In genomic region chr20:3045042-3045815, GRCh38 we compare ENCODE assay signal across 8 cellular contexts. TPM values are rescaled to one million over a fixed set of nuclear protein-coding genes. Genes with fewer than 3 reads are reported as not detected.
DNase-seq lines count a peak whose midpoint lies in the region; ATAC-seq lines count a peak whose summit lies in the region.

No MANE protein-coding gene starts in this region.

- peak; percentile 11 for DNase-seq in activated T-cell treated with anti-CD3 and anti-CD28 coated beads for 1 hour (ENCODE audit: low read depth)
- DNase-seq in activated T-cell treated with anti-CD3 and anti-CD28 coated beads, Interleukin-2, amount 50 U/mL, for 1 hour, result no peak
- peak; percentile 62 for DNase-seq in NCI-H2029 (lab: John Stamatoyannopoulos, UW)
- peak; percentile 77 for DNase-seq in activated CD4-positive, CD25-positive, alpha-beta regulatory T cell treated with anti-CD3 and anti-CD28 coated beads, Interleukin-2, amount 50 U/mL, for 72 hours
- DNase-seq in effector CD8-positive, alpha-beta T cell (lab: John Stamatoyannopoulos, UW), result peak; percentile 26
- peak; percentile 64 for DNase-seq in stimulated activated naive CD4-positive, alpha-beta T cell treated with Interleukin-2 at 50 U/mL for 16 hours (lab: John Stamatoyannopoulos, UW)

- peak overlapping the region; percentile 74 for H3K27ac ChIP-seq in mesodermal cell (ENCODE audit: low read depth, low read length, severe bottlenecking)

- H3K4me3 ChIP-seq in mesodermal cell (ENCODE audit: extremely low read depth, insufficient read depth, low read length, poor library complexity, severe bottlenecking), result peak overlapping the region; percentile 96

- H3K4me1 ChIP-seq in mesodermal cell (ENCODE audit: control insufficient read depth, insufficient read depth, low read length, poor library complexity, severe bottlenecking), result no peaks in the 10 kb centered on the region

- no peaks in the 10 kb centered on the region for H3K9me3 ChIP-seq in mesodermal cell (ENCODE audit: control insufficient read depth, low read length)

- ATAC-seq in HG02798 (IDR thresholded peaks at IDR 0.05; ENCODE audit: poor library complexity, unreplicated experiment), result peak; percentile 51

- H3K36me3 ChIP-seq in mesodermal cell (ENCODE audit: control insufficient read depth, insufficient read depth, low read length), result peaks cover 32% of the 10 kb centered on the region

- WGBS in mesodermal cell (ENCODE audit: insufficient coverage in 2 of 2), 2 experiments, result 9 to 14% methylated on average over 20 to 24 of the region's 24 CpGs

RNA-seq across cellular contexts. Expression of gene MRPS26, which starts 0.6 kb away (rescaled TPM):
- 51.1 TPM for polyA plus RNA-seq in mesodermal cell (2013, experiment 1 of 2)
- 44.8 TPM for polyA plus RNA-seq in mesodermal cell (2013, experiment 2 of 2)

RNA-seq across cellular contexts. Expression of gene GNRH2, which starts 1.8 kb away (rescaled TPM):
- polyA plus RNA-seq in mesodermal cell (2013, experiment 1 of 2), result not detected
- not detected for polyA plus RNA-seq in mesodermal cell (2013, experiment 2 of 2)

RNA-seq across cellular contexts. Expression of gene OXT, which starts 26.2 kb away (rescaled TPM):
- polyA plus RNA-seq in mesodermal cell (2013, experiment 1 of 2), result 0.96 TPM
- not detected for polyA plus RNA-seq in mesodermal cell (2013, experiment 2 of 2)

RNA-seq across cellular contexts. Expression of gene AVP, which starts 39.3 kb away (rescaled TPM):
- polyA plus RNA-seq in mesodermal cell (2013, experiment 1 of 2), result not detected
- polyA plus RNA-seq in mesodermal cell (2013, experiment 2 of 2), result not detected
